Comparison of ENCODE assay signal across 12 cellular contexts in the genomic region with DNA sequence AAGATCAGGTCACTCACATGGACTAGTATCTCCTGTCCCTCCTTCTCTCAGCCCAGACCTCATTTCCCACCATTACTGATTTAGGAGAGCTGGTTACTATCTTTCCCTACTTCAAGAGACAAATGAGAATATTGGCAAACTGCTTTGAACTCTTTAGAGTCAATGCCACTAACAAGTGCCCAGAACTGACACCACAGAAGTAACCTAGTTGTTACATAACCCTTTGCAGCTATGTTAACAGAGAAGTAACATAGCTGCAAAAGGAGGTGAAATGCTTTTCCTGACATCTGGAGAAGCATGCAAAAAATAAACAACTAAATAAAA. TPM values are rescaled to one million over a fixed set of nuclear protein-coding genes. Genes with fewer than 3 reads are reported as not detected.
DNase-seq lines count a peak whose midpoint lies in the region; ATAC-seq and TF ChIP-seq lines count a peak whose summit lies in the region.
"Had no signal": no experiment of that assay in that cellular context is flagged by ENCODE, and none has a peak within 500 bp of the region (broad histone marks: within the 10 kb centered on the region; RNA-seq: fewer than 3 reads in every experiment).

No MANE protein-coding gene starts in this region.

- no peaks in the 10 kb centered on the region for H3K27me3 ChIP-seq in CD8-positive, alpha-beta memory T cell (ENCODE audit: insufficient read depth, low read length, poor library complexity, severe bottlenecking)
- H3K27me3 ChIP-seq in Peyer's patch (no peaks in the 10 kb centered on the region), esophagus (ENCODE audit: control insufficient read depth in 1 of 2, insufficient read depth in 2 of 2, low read length in 2 of 2) (no peaks in the 10 kb centered on the region)

- H3K36me3 ChIP-seq in CD8-positive, alpha-beta memory T cell (ENCODE audit: insufficient read depth, low read length): no peaks in the 10 kb centered on the region
- no peaks in the 10 kb centered on the region for H3K36me3 ChIP-seq in Peyer's patch
- no peaks in the 10 kb centered on the region for H3K36me3 ChIP-seq in esophagus (ENCODE audit: control insufficient read depth in 2 of 2, insufficient read depth in 2 of 2, low read length in 1 of 2)

- H3K27ac Mint-ChIP-seq in CD8-positive, alpha-beta memory T cell: peak overlapping the region; percentile 52 to 84 (median 72)

- peak overlapping the region; percentile 8 to 78 (median 71) for H3K4me3 Mint-ChIP-seq in CD8-positive, alpha-beta memory T cell

- no peaks in the 10 kb centered on the region for H3K27me3 Mint-ChIP-seq in CD8-positive, alpha-beta memory T cell

- CTCF ChIA-PET in CD8-positive, alpha-beta memory T cell (lab: Charles Lee): interaction anchor here (0.9 kb wide), 1 partner anchor 29 kb away, joined by 4 read pairs; no protein-coding TSS in a partner anchor

- ATAC-seq in HG02870 (IDR thresholded peaks at IDR 0.05; ENCODE audit: unreplicated experiment) (no peak), GM19452 (IDR thresholded peaks at IDR 0.05; ENCODE audit: unreplicated experiment) (no peak)
- ATAC-seq: GM12878 had no signal

- peaks cover 20 to 23% (median 22%) of the 10 kb centered on the region in 3 donors for H3K4me1 Mint-ChIP-seq in CD8-positive, alpha-beta memory T cell

- POLR2A ChIA-PET in CD8-positive, alpha-beta memory T cell (lab: Charles Lee): no interaction called here

- H3K4me3 ChIP-seq in CD8-positive, alpha-beta memory T cell (ENCODE audit: low read length): no peak overlapping the region
- no peak overlapping the region for H3K4me3 ChIP-seq in Peyer's patch
- no peak overlapping the region for H3K4me3 ChIP-seq in esophagus (ENCODE audit: low read depth in 1 of 2, low read length in 2 of 2)
- H3K4me3 ChIP-seq in skin epidermis: no peak overlapping the region
- H3K4me3 ChIP-seq: GM12878 had no signal

- no peak for TF ChIP-seq POLR2A in Peyer's patch (IDR thresholded peaks at IDR 0.05)

- no peaks in the 10 kb centered on the region for H3K9me3 ChIP-seq in CD8-positive, alpha-beta memory T cell (ENCODE audit: low read length)
- H3K9me3 ChIP-seq in Peyer's patch (no peaks in the 10 kb centered on the region), esophagus (ENCODE audit: control insufficient read depth in 2 of 2, insufficient read depth in 1 of 2, low read depth in 1 of 2, low read length in 1 of 2) (no peaks in the 10 kb centered on the region)

- no peaks in the 10 kb centered on the region for H3K36me3 Mint-ChIP-seq in CD8-positive, alpha-beta memory T cell
- H3K36me3 Mint-ChIP-seq: activated naive CD4-positive, alpha-beta T cell treated with anti-CD3 and anti-CD28 coated beads, Interleukin-2, amount 50 U/mL, for 72 hours had no signal

- H3K27ac ChIP-seq in CD8-positive, alpha-beta memory T cell (ENCODE audit: low read depth, low read length): no peak overlapping the region
- H3K27ac ChIP-seq in Peyer's patch: peak overlapping the region in 3 of 4 donors; percentile 41 to 96 (median 87)
- H3K27ac ChIP-seq in esophagus (ENCODE audit: low read depth in 2 of 2, low read length in 1 of 2): peak overlapping the region; percentile 87 to 98
- peak overlapping the region in 18 of 21 experiments; percentile 36 to 84 (median 78) for H3K27ac ChIP-seq in skin epidermis

- no peaks in the 10 kb centered on the region for H3K9me3 Mint-ChIP-seq in CD8-positive, alpha-beta memory T cell
- H3K9me3 Mint-ChIP-seq: activated naive CD4-positive, alpha-beta T cell treated with anti-CD3 and anti-CD28 coated beads, Interleukin-2, amount 50 U/mL, for 72 hours had no signal

- TF ChIP-seq CTCF in Peyer's patch (IDR thresholded peaks at IDR 0.05): no peak

- H3K4me1 ChIP-seq in CD8-positive, alpha-beta memory T cell (ENCODE audit: insufficient read depth, low read length): peaks cover 24% of the 10 kb centered on the region
- peaks cover 0 to 32% (median 4%) of the 10 kb centered on the region in 4 donors for H3K4me1 ChIP-seq in Peyer's patch
- H3K4me1 ChIP-seq in esophagus (ENCODE audit: control insufficient read depth in 2 of 2, insufficient read depth in 2 of 2, low read length in 1 of 2): peaks cover 0 to 27% of the 10 kb centered on the region in 2 donors

- no peak for DNase-seq in CD8-positive, alpha-beta memory T cell
- no peak for DNase-seq in Peyer's patch
- DNase-seq in OCI-M2 (lab: John Stamatoyannopoulos, UW; ENCODE audit: unreplicated experiment): no peak
- DNase-seq: NCI-H187, NCI-H524 had no signal

RNA-seq across cellular contexts. Expression of a gene that starts 30.0 kb away (rescaled TPM):
- total RNA-seq in CD8-positive, alpha-beta memory T cell: under 1 TPM; 0.35 to 0.42 TPM
- polyA plus RNA-seq in CD8-positive, alpha-beta memory T cell: 3.0 TPM
- 10 to 100 TPM in 3 of 4 donors, 1 to 10 TPM in 1; 2.5 to 51.6 (median 37.9) TPM for total RNA-seq in Peyer's patch
- polyA plus RNA-seq in esophagus: 10 to 100 TPM; 16.3 to 24.7 TPM
- total RNA-seq: G401 had no signal
